In the genomic region with DNA sequence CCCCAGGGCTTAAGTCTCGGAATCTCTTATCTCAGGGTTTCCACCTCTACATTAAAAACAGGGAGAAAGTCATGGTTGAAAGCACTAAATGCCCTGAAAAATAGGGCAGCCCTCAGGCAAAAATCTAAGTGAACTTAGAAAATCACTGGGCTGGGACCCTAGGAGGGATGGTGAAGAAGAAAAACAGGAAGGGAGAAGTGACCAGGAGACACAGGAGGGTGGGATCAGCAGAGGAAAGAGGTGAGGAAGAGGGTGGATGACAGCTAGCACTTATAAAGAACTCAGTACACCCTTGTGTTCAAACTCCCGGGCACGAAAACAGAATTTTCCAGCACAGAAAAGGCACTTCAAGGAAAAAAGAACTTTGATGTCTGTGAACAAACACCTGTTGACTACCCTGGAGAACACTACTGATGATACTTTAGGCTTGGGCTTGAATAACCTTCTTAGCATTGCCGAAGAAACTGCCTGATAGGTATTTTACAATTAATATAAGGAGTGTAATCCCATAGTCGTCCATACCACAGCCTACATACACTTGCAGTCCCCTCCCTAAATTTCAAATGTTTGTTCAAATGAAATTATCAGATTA, we compare ENCODE assay signal across 9 cellular contexts. TPM values are rescaled to one million over a fixed set of nuclear protein-coding genes. Genes with fewer than 3 reads are reported as not detected.
DNase-seq lines count a peak whose midpoint lies in the region; ATAC-seq and TF ChIP-seq lines count a peak whose summit lies in the region.
"Had no signal": no experiment of that assay in that cellular context is flagged by ENCODE, and none has a peak within 500 bp of the region (broad histone marks: within the 10 kb centered on the region; RNA-seq: fewer than 3 reads in every experiment).

No MANE protein-coding gene starts in this region.

- H3K27ac Mint-ChIP-seq in Calu3 (ENCODE audit: unreplicated experiment) = peak overlapping the region; percentile 6
- peak overlapping the region; percentile 37 for H3K27ac Mint-ChIP-seq in chondrocyte (ENCODE audit: unreplicated experiment)
- H3K27ac Mint-ChIP-seq in naive thymus-derived CD8-positive, alpha-beta T cell = peak overlapping the region in 7 of 10 donors; percentile 53 to 90 (median 73)

- H3K4me1 Mint-ChIP-seq in Calu3 (ENCODE audit: low read depth, unreplicated experiment) = peaks cover 48% of the 10 kb centered on the region
- peaks cover 51% of the 10 kb centered on the region for H3K4me1 Mint-ChIP-seq in chondrocyte (ENCODE audit: low read depth)
- H3K4me1 Mint-ChIP-seq in naive thymus-derived CD8-positive, alpha-beta T cell = peaks cover 19 to 61% (median 56%) of the 10 kb centered on the region in 4 donors

- H3K4me1 ChIP-seq in Karpas-422 (ENCODE audit: low read length) = peaks cover 35% of the 10 kb centered on the region

- H3K9ac ChIP-seq in Karpas-422 (ENCODE audit: low read length) = no peak overlapping the region

- no peak for ATAC-seq in naive thymus-derived CD8-positive, alpha-beta T cell
- no peak for ATAC-seq in HG03571 (IDR thresholded peaks at IDR 0.05; ENCODE audit: unreplicated experiment)

- no peaks in the 10 kb centered on the region for H3K27me3 Mint-ChIP-seq in Calu3 (ENCODE audit: unreplicated experiment)
- H3K27me3 Mint-ChIP-seq in chondrocyte (ENCODE audit: low read depth) = no peaks in the 10 kb centered on the region
- no peaks in the 10 kb centered on the region for H3K27me3 Mint-ChIP-seq in naive thymus-derived CD8-positive, alpha-beta T cell

- no TSS peak for BruUV-seq in Calu3 (replicated peaks; lab: Mats Ljungman, UMichigan)

- POLR2A ChIA-PET in naive thymus-derived CD8-positive, alpha-beta T cell (lab: Charles Lee) = interaction anchor here (3.1 kb wide), 1 partner anchor 11 kb away, joined by 20 read pairs; no protein-coding TSS in a partner anchor

- H3K9me3 ChIP-seq in Karpas-422 (ENCODE audit: low read length) = no peaks in the 10 kb centered on the region

- H3K4me3 ChIP-seq in Karpas-422 (ENCODE audit: low read length) = no peak overlapping the region

- H3K36me3 Mint-ChIP-seq in Calu3 (ENCODE audit: insufficient read depth, unreplicated experiment) = peaks cover 34% of the 10 kb centered on the region
- peaks cover 7% of the 10 kb centered on the region for H3K36me3 Mint-ChIP-seq in chondrocyte (ENCODE audit: low read depth)
- peaks cover 6 to 17% (median 14%) of the 10 kb centered on the region in 3 donors for H3K36me3 Mint-ChIP-seq in naive thymus-derived CD8-positive, alpha-beta T cell

- H3K27me3 ChIP-seq in Karpas-422 (ENCODE audit: low read length) = no peaks in the 10 kb centered on the region

- no peak for TF ChIP-seq CTCF in Calu3 (IDR thresholded peaks at IDR 0.05; ENCODE audit: unreplicated experiment)
- no peak for TF ChIP-seq CTCF in chondrocyte (IDR thresholded peaks at IDR 0.05)
- no peak for TF ChIP-seq CTCF in GM13977 (IDR thresholded peaks at IDR 0.05; ENCODE audit: extremely low read depth, insufficient read depth, missing control alignments)

- no peak overlapping the region for H3K27ac ChIP-seq in Karpas-422 (ENCODE audit: low read length)

- no peaks in the 10 kb centered on the region for H3K79me2 ChIP-seq in Karpas-422 (ENCODE audit: low read length)

- H3K36me3 ChIP-seq in Karpas-422 (ENCODE audit: insufficient read depth, low read length) = peaks cover 3% of the 10 kb centered on the region; the same call in 1 of the 2 replicates

- H4K20me1 ChIP-seq in Karpas-422 (ENCODE audit: insufficient read depth, low read depth, low read length) = peaks cover 15% of the 10 kb centered on the region; the same call in 1 of the 2 replicates

- peaks cover 3% of the 10 kb centered on the region for H3K9me3 Mint-ChIP-seq in Calu3 (ENCODE audit: low read depth, unreplicated experiment)
- H3K9me3 Mint-ChIP-seq in chondrocyte (ENCODE audit: low read depth) = peaks cover 8% of the 10 kb centered on the region
- H3K9me3 Mint-ChIP-seq in naive thymus-derived CD8-positive, alpha-beta T cell = peaks cover 0 to 12% (median 3%) of the 10 kb centered on the region in 9 donors

- no peak overlapping the region for H2AFZ ChIP-seq in Karpas-422 (ENCODE audit: low read length)

- H3K4me3 Mint-ChIP-seq in Calu3 (ENCODE audit: low read depth, unreplicated experiment) (peak overlapping the region; percentile 85), chondrocyte (ENCODE audit: unreplicated experiment) (peak overlapping the region; percentile 85)
- peak overlapping the region; percentile 23 to 92 (median 78) for H3K4me3 Mint-ChIP-seq in naive thymus-derived CD8-positive, alpha-beta T cell

- peak overlapping the region; percentile 80 for H3K4me2 ChIP-seq in Karpas-422 (ENCODE audit: low read depth, low read length, poor library complexity, severe bottlenecking)

- intact Hi-C loops in Calu3 (cut with micrococcal nuclease; ENCODE audit: unreplicated experiment) = no loop called here

- no peaks in the 10 kb centered on the region for H3K9me2 ChIP-seq in Karpas-422 (replicated peaks; ENCODE audit: insufficient read depth, low read length)

- in situ Hi-C loops in GM13977 (cut with MboI; ENCODE audit: low pct_unique_long_range_greater_than_20kb, low sequenced_read_pairs, unreplicated experiment) = loop anchor here (10.0 kb wide), 1 partner anchor 197 kb away; no protein-coding TSS in a partner anchor

- DNase-seq in Calu3 (no peak), Karpas-422 (no peak), chondrocyte (ENCODE audit: low spot score) (no peak), GM13977 (ENCODE audit: low spot score) (no peak), HuH-7 (ENCODE audit: low spot score) (no peak), NCI-H146 (lab: John Stamatoyannopoulos, UW) (no peak)
- DNase-seq in naive thymus-derived CD8-positive, alpha-beta T cell = no peak
- DNase-seq: amniotic stem cell had no signal

- CTCF ChIA-PET in Calu3 (lab: Charles Lee) = no interaction called here

RNA-seq across cellular contexts. Expression of a gene that starts 2.0 kb away (rescaled TPM):
- 28.2 and 30.4 TPM in 2 replicates for total RNA-seq in Calu3 (2022)
- 3.2 and 41.1 TPM in 2 replicates for total RNA-seq in Karpas-422 (2014; rRNA removed; shearing (Covaris generic); ENCODE audit: low replicate concordance)
- total RNA-seq in chondrocyte = 12.8 to 14.0 TPM (median 13.3 TPM) in 3 replicates
- total RNA-seq in naive thymus-derived CD8-positive, alpha-beta T cell = 10 to 100 TPM; 23.3 to 24.0 TPM
- 1 to 10 TPM; 6.0 to 6.6 (median 6.5) TPM for polyA plus RNA-seq in naive thymus-derived CD8-positive, alpha-beta T cell

RNA-seq across cellular contexts. Expression of a gene that starts 2.0 kb away (rescaled TPM):
- total RNA-seq in Calu3 (2022) (15.3 and 22.0 TPM in 2 replicates), chondrocyte (20.0 to 29.1 TPM (median 23.5 TPM) in 3 replicates)
- total RNA-seq in Karpas-422 (2014; rRNA removed; shearing (Covaris generic); ENCODE audit: low replicate concordance) = 3.6 and 4.6 TPM in 2 replicates
- 10 to 100 TPM; 11.5 to 11.9 TPM for total RNA-seq in naive thymus-derived CD8-positive, alpha-beta T cell
- polyA plus RNA-seq in naive thymus-derived CD8-positive, alpha-beta T cell = 10 to 100 TPM; 24.4 to 36.0 (median 33.5) TPM

RNA-seq across cellular contexts. Expression of a gene that starts 13.9 kb away (rescaled TPM):
- total RNA-seq in Calu3 (2022) (not detected in 2 replicates), chondrocyte (0.17 TPM in 1 of 3 replicates, not detected in the others)
- total RNA-seq in Karpas-422 (2014; rRNA removed; shearing (Covaris generic); ENCODE audit: low replicate concordance) = not detected in 2 replicates
- total RNA-seq in naive thymus-derived CD8-positive, alpha-beta T cell = under 1 TPM; 0.49 to 0.69 TPM
- under 1 TPM in 1 of 3 donors, not detected in 2; 0.28 TPM for polyA plus RNA-seq in naive thymus-derived CD8-positive, alpha-beta T cell

Comparison
In these comparisons a context has a peak if more than half of its experiments do, and no peak if none do; other contexts are left out.
1. H3K27ac Mint-ChIP-seq: peak in every context shown above with its lines; median percentile 73 in naive thymus-derived CD8-positive, alpha-beta T cell; 37 in chondrocyte; 6 in Calu3.